ENCODE assay signal across 5 cellular contexts in the genomic region with DNA sequence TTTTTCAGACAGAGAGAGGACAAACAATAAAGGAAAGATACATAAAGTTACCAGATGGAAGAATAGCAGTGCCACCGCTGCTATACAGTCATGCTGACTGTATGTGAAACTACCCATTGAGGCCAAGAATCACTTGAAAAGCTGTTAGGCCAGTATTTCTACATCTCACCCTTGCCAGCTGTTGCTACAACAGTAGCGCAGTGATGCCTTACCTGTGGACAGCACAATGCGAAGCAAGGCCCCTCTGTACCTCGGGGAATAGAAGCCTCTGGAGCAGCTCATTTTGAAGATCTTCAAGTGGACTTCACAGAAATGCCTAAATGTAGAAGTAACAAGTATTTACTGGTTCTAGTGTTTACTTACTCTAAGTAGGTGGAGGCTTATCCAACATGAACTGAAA. TPM values are rescaled to one million over a fixed set of nuclear protein-coding genes. Genes with fewer than 3 reads are reported as not detected.
"Had no signal": no experiment of that assay in that cellular context is flagged by ENCODE, and none has a peak within 500 bp of the region (broad histone marks: within the 10 kb centered on the region; RNA-seq: fewer than 3 reads in every experiment).

No MANE protein-coding gene starts in this region.

RNA-seq across cellular contexts. Expression of a gene that starts 4.7 kb away (rescaled TPM):
- total RNA-seq: GM23338, H1, H9, HT-29, IMR-90 had no signal

RNA-seq across cellular contexts. Expression of a gene that starts 45.1 kb away (rescaled TPM):
- total RNA-seq: GM23338, H1, H9, HT-29, IMR-90 had no signal

RNA-seq across cellular contexts. Expression of a gene that starts 49.0 kb away (rescaled TPM):
- total RNA-seq: GM23338, H1, H9, HT-29, IMR-90 had no signal
